10 cellular contexts compared by ENCODE assay signal in the genomic region with DNA sequence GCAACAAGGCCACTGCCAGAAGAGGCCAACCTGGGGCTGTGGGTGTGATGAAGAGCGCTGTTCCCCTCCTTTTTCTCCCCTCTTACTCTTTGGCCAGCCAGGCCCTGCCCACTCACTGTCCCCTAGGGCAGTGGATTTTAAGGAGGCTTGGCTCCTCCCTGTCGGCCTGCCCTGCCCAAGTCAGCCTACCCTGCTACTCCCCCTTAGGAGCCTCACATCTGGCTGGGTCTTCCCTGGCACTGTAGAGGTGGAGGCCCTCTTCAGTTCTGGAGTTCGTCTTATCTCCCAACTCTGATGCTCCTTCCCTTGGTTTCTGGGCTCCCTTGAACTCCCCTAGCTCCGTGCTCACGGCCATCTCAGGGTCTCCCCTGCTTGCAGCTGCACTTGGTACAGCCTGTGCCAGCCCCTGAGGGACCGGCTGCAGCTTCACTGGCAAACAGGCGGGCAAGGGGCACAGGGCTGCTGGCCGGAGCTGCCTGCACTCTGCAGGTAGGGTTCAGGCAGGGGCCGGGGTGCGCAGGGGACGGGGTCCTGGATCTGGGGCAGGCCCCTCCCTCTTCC. TPM values are rescaled to one million over a fixed set of nuclear protein-coding genes. Genes with fewer than 3 reads are reported as not detected.
DNase-seq lines count a peak whose midpoint lies in the region; ATAC-seq and TF ChIP-seq lines count a peak whose summit lies in the region.
"Had no signal": no experiment of that assay in that cellular context is flagged by ENCODE, and none has a peak within 500 bp of the region (broad histone marks: within the 10 kb centered on the region; RNA-seq: fewer than 3 reads in every experiment).

No MANE protein-coding gene starts in this region.

- TF ChIP-seq POLR2A in GM18505 (IDR thresholded peaks at IDR 0.05; ENCODE audit: borderline replicate concordance, extremely low read depth, insufficient read depth, insufficient read length): no peak

- intact Hi-C loops in psoas muscle (cut with DNase I): no loop called here

- H3K4me1 Mint-ChIP-seq in IgD-negative memory B cell: peaks cover 23 to 37% (median 36%) of the 10 kb centered on the region in 3 donors
- peaks cover 15% of the 10 kb centered on the region for H3K4me1 Mint-ChIP-seq in endodermal cell

- no peak for TF ChIP-seq CTCF in endodermal cell (conservative IDR thresholded peaks at IDR 0.05)
- no peak for TF ChIP-seq CTCF in psoas muscle (IDR thresholded peaks at IDR 0.05)

- H3K36me3 ChIP-seq in endodermal cell (ENCODE audit: control insufficient read depth, insufficient read depth, low read length) (peaks cover 5% of the 10 kb centered on the region), psoas muscle (ENCODE audit: insufficient read depth in 1 of 2, low read depth in 1 of 2) (peaks cover 0 to 21% of the 10 kb centered on the region in 2 donors)

- H3K27ac Mint-ChIP-seq in IgD-negative memory B cell (peak overlapping the region; percentile 86 to 97 (median 89)), endodermal cell (no peak overlapping the region)

- no peaks in the 10 kb centered on the region for H3K9me3 ChIP-seq in endodermal cell (ENCODE audit: control insufficient read depth, low read length)
- no peaks in the 10 kb centered on the region for H3K9me3 ChIP-seq in psoas muscle

- peaks cover 8% of the 10 kb centered on the region for H3K36me3 Mint-ChIP-seq in IgD-negative memory B cell
- peaks cover 18% of the 10 kb centered on the region for H3K36me3 Mint-ChIP-seq in endodermal cell (ENCODE audit: low read depth)

- H3K4me3 Mint-ChIP-seq in IgD-negative memory B cell (peak overlapping the region; percentile 62 to 96 (median 90)), endodermal cell (no peak overlapping the region)

- DNase-seq in NCI-H1092 treated with DMSO at 0.1 percent for 48 hours (lab: John Stamatoyannopoulos, UW) (peak; percentile 42), NCI-H1092 (lab: John Stamatoyannopoulos, UW) (no peak), endodermal cell (peak; percentile 40), psoas muscle (peak in 1 of 2 donors; percentile 49)
- DNase-seq in stimulated activated CD4-positive, alpha-beta T cell treated with anti-CD3 and anti-CD28 coated beads, Interleukin-4, amount 100 ng/mL, for 24 hours: no peak

- H3K4me3 ChIP-seq in endodermal cell (ENCODE audit: low read length) (no peak overlapping the region), psoas muscle (peak overlapping the region; percentile 18)

- H3K27ac ChIP-seq in endodermal cell (ENCODE audit: low read depth, low read length) (no peak overlapping the region), psoas muscle (no peak overlapping the region)
- H3K27ac ChIP-seq: 22Rv1 had no signal

- 78 to 90% methylated on average over 6 to 11 of the region's 11 CpGs for WGBS in endodermal cell (ENCODE audit: insufficient coverage in 1 of 2, insufficient read length in 1 of 2), 2 experiments
- WGBS in psoas muscle, 3 donors: 65 to 73% (median 68%) methylated on average over 11 of the region's 11 CpGs

- H3K4me1 ChIP-seq in endodermal cell (ENCODE audit: control insufficient read depth, insufficient read depth, low read length) (peaks cover 7% of the 10 kb centered on the region), psoas muscle (peaks cover 11% of the 10 kb centered on the region)

- ATAC-seq in psoas muscle (no peak), GM18505 (IDR thresholded peaks at IDR 0.05; ENCODE audit: unreplicated experiment) (no peak), HG03025 (IDR thresholded peaks at IDR 0.05; ENCODE audit: low FRiP score, unreplicated experiment) (no peak)

- H3K27me3 Mint-ChIP-seq in IgD-negative memory B cell: no peaks in the 10 kb centered on the region
- no peaks in the 10 kb centered on the region for H3K27me3 Mint-ChIP-seq in endodermal cell (ENCODE audit: insufficient read depth)

- H3K9ac ChIP-seq in endodermal cell (ENCODE audit: extremely low read depth, low read length, poor library complexity, severe bottlenecking): no peak overlapping the region

- H3K9me3 Mint-ChIP-seq in IgD-negative memory B cell (no peaks in the 10 kb centered on the region), endodermal cell (no peaks in the 10 kb centered on the region)

- H3K27me3 ChIP-seq in endodermal cell (ENCODE audit: control insufficient read depth, insufficient read depth, low read length, poor library complexity, severe bottlenecking) (no peaks in the 10 kb centered on the region), psoas muscle (ENCODE audit: insufficient read depth in 3 of 3, low read length in 2 of 3) (peaks cover 0 to 4% (median 1%) of the 10 kb centered on the region in 3 donors)

RNA-seq across cellular contexts. Expression of gene AMPD2, which starts 4.0 kb away (rescaled TPM):
- polyA plus RNA-seq in IgD-negative memory B cell (40.7 TPM), psoas muscle (10 to 100 TPM in 1 of 3 donors, 1 to 10 TPM in 2; 4.2 to 13.9 (median 5.6) TPM)
- total RNA-seq in endodermal cell (10 to 100 TPM; 55.7 to 69.3 TPM), psoas muscle (10 to 100 TPM in 1 of 4 donors, 1 to 10 TPM in 3; 7.3 to 13.1 (median 8.7) TPM)
- polyA plus RNA-seq in endodermal cell (2013, experiment 1 of 2): 68.6 TPM
- 68.8 TPM for polyA plus RNA-seq in endodermal cell (2013, experiment 2 of 2)

RNA-seq across cellular contexts. Expression of gene GNAT2, which starts 4.3 kb away (rescaled TPM):
- polyA plus RNA-seq in IgD-negative memory B cell (not detected), psoas muscle (under 1 TPM in 2 of 3 donors, not detected in 1; 0.07 to 0.16 TPM)
- total RNA-seq in endodermal cell (not detected), psoas muscle (not detected)
- not detected for polyA plus RNA-seq in endodermal cell (2013, experiment 1 of 2)
- not detected for polyA plus RNA-seq in endodermal cell (2013, experiment 2 of 2)
- total RNA-seq: urinary bladder had no signal
- polyA plus RNA-seq: urinary bladder had no signal

RNA-seq across cellular contexts. Expression of gene GSTM4, which starts 32.2 kb away (rescaled TPM):
- polyA plus RNA-seq in IgD-negative memory B cell (22.3 TPM), psoas muscle (10 to 100 TPM; 26.0 to 46.8 (median 42.9) TPM)
- total RNA-seq in endodermal cell (10 to 100 TPM; 20.1 to 28.5 TPM), psoas muscle (10 to 100 TPM; 35.0 to 56.2 (median 46.9) TPM)
- polyA plus RNA-seq in endodermal cell (2013, experiment 1 of 2): 21.7 TPM
- polyA plus RNA-seq in endodermal cell (2013, experiment 2 of 2): 16.9 TPM

RNA-seq across cellular contexts. Expression of gene GSTM2, which starts 44.2 kb away (rescaled TPM):
- polyA plus RNA-seq in IgD-negative memory B cell (11.6 TPM), psoas muscle (10 to 100 TPM; 35.5 to 86.8 (median 61.4) TPM)
- total RNA-seq in endodermal cell (10 to 100 TPM; 18.4 to 30.3 TPM), psoas muscle (100 to 1,000 TPM in 2 of 4 donors, 10 to 100 TPM in 2; 38.7 to 175 (median 105) TPM)
- 68.2 TPM for polyA plus RNA-seq in endodermal cell (2013, experiment 1 of 2)
- 52.4 TPM for polyA plus RNA-seq in endodermal cell (2013, experiment 2 of 2)

Comparison
In these comparisons a context has a peak if more than half of its experiments do, and no peak if none do; other contexts are left out.
1. DNase-seq: peak in NCI-H1092 treated with DMSO at 0.1 percent for 48 hours (single experiment) and endodermal cell (single experiment); none in NCI-H1092 (single experiment) and stimulated activated CD4-positive, alpha-beta T cell treated with anti-CD3 and anti-CD28 coated beads, Interleukin-4, amount 100 ng/mL, for 24 hours (single experiment).
2. RNA of gene AMPD2, which starts 4.0 kb away (total RNA-seq): 55.7 to 69.3 TPM in endodermal cell; 7.3 to 13.1 TPM in psoas muscle; every median in the first group is over 4 times any median in the second.